Comparison of ENCODE assay signal across 8 cellular contexts in the genomic region with DNA sequence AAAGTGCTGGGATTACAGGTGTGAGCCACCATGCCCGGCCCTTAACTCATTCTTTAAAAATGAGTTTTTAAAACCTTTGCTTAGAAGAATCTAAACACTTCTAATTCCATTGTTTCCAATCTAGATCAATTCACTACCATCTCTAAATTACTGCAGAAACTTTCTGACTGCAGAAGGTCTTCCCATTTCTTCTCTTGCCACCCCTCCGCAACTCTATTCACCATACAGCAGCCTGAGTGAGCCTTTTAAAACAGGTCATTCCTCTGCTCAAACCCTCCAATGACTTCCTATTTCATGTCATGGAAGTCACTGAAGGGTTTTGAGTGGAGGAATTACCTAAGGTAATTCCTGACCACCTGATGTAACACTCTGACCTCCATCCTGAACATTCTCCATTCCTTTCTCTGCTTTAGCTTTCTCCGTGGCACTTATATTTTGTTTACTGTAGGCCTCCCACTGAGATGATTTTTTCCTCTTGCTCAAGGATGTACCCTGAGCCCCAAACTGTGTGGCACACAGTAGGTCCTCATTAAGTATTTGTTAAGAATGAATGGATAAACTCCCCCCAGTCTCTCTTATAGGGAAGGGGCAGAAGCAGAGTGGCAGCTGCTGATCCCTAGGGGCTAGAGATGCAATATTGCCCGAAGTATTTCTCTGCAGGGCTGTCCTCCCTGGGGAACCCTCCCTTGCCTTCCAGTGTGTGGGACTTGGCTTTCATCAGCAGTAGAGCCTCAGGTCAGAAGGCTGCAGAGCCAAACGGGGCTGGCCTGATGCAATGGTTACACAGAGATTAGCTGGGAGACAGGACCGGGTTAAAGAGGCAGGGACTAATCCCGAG. TPM values are rescaled to one million over a fixed set of nuclear protein-coding genes. Genes with fewer than 3 reads are reported as not detected.
A peak's percentile ranks its signal among the peaks of the same experiment; 100 is the strongest.
DNase-seq lines count a peak whose midpoint lies in the region; ATAC-seq and TF ChIP-seq lines count a peak whose summit lies in the region.

No MANE protein-coding gene starts in this region.

- H3K9me3 Mint-ChIP-seq in chondrocyte (ENCODE audit: low read depth) = no peaks in the 10 kb centered on the region

- intact Hi-C loops in lower lobe of right lung (cut with DNase I) = no loop called here

- TF ChIP-seq EP300 in tibial nerve (IDR thresholded peaks at IDR 0.05) = no peak

- H3K9ac ChIP-seq in NT2/D1 (ENCODE audit: insufficient read length, low read depth) = peak overlapping the region; percentile 95

- H3K36me3 Mint-ChIP-seq in chondrocyte (ENCODE audit: low read depth) = peaks cover 44% of the 10 kb centered on the region

- H3K9me3 ChIP-seq in NT2/D1 (ENCODE audit: insufficient read depth, low read length) = no peaks in the 10 kb centered on the region
- no peaks in the 10 kb centered on the region for H3K9me3 ChIP-seq in lower lobe of right lung
- no peaks in the 10 kb centered on the region for H3K9me3 ChIP-seq in tibial nerve

- H3K27ac ChIP-seq in lower lobe of right lung (peak overlapping the region; percentile 97), tibial nerve (peak overlapping the region; percentile 96 to 100 (median 99))

- H3K27ac Mint-ChIP-seq in chondrocyte (ENCODE audit: unreplicated experiment) = peak overlapping the region; percentile 100

- TF ChIP-seq CTCF in GM12864 (IDR thresholded peaks at IDR 0.05; ENCODE audit: low read depth, low read length, missing control alignments) = no peak
- no peak for TF ChIP-seq CTCF in chondrocyte (IDR thresholded peaks at IDR 0.05)
- no peak for TF ChIP-seq CTCF in lower lobe of right lung (IDR thresholded peaks at IDR 0.05)
- TF ChIP-seq CTCF in tibial nerve (IDR thresholded peaks at IDR 0.05) = no peak

- H3K4me3 ChIP-seq in GM12864 (ENCODE audit: low read depth, low read length) (peak overlapping the region; percentile 92), NT2/D1 (ENCODE audit: insufficient read length, low read depth) (peak overlapping the region; percentile 84), lower lobe of right lung (peak overlapping the region; percentile 90), tibial nerve (peak overlapping the region; percentile 64 to 91 (median 82))

- no peak for TF ChIP-seq POLR2A in tibial nerve (IDR thresholded peaks at IDR 0.05)

- peaks cover 63% of the 10 kb centered on the region for H3K4me1 Mint-ChIP-seq in chondrocyte (ENCODE audit: low read depth)

- H3K4me3 Mint-ChIP-seq in chondrocyte (ENCODE audit: unreplicated experiment) = peak overlapping the region; percentile 95

- H3K27me3 Mint-ChIP-seq in chondrocyte (ENCODE audit: low read depth) = no peaks in the 10 kb centered on the region

- H3K36me3 ChIP-seq in NT2/D1 (ENCODE audit: insufficient read depth, insufficient read length, low read length) = peaks cover 59% of the 10 kb centered on the region
- peaks cover 42% of the 10 kb centered on the region for H3K36me3 ChIP-seq in lower lobe of right lung
- H3K36me3 ChIP-seq in tibial nerve = peaks cover 5 to 35% (median 19%) of the 10 kb centered on the region in 3 donors

- H3K4me1 ChIP-seq in NT2/D1 (ENCODE audit: insufficient read depth, insufficient read length) = peaks cover 5% of the 10 kb centered on the region
- peaks cover 50% of the 10 kb centered on the region for H3K4me1 ChIP-seq in lower lobe of right lung
- H3K4me1 ChIP-seq in tibial nerve = peaks cover 0 to 61% (median 46%) of the 10 kb centered on the region in 4 donors

- 25 to 27% methylated on average over 7 of the region's 7 CpGs for WGBS in tibial nerve, 2 donors

- no peak for DNase-seq in GM12864 (ENCODE audit: low read depth)
- DNase-seq in NT2/D1 (ENCODE audit: low read depth, low spot score) = no peak
- no peak for DNase-seq in chondrocyte (ENCODE audit: low spot score)
- DNase-seq in lower lobe of right lung = no peak
- DNase-seq in tibial nerve (ENCODE audit: low spot score in 2 of 2) = no peak
- no peak for DNase-seq in retina
- no peak for DNase-seq in COR-L47 (lab: John Stamatoyannopoulos, UW)

- ATAC-seq in lower lobe of right lung (no peak), HG02763 (IDR thresholded peaks at IDR 0.05; ENCODE audit: unreplicated experiment) (no peak)

- H3K27me3 ChIP-seq in NT2/D1 (ENCODE audit: insufficient read depth, insufficient read length) = no peaks in the 10 kb centered on the region
- no peaks in the 10 kb centered on the region for H3K27me3 ChIP-seq in lower lobe of right lung (ENCODE audit: low read depth)
- no peaks in the 10 kb centered on the region for H3K27me3 ChIP-seq in tibial nerve

RNA-seq across cellular contexts. Expression of a gene that starts 1.2 kb away (rescaled TPM):
- total RNA-seq in chondrocyte (9.6 to 79.1 TPM (median 79.0 TPM) in 3 replicates), lower lobe of right lung (26.1 TPM), tibial nerve (10 to 100 TPM; 35.2 to 49.2 (median 42.1) TPM)

RNA-seq across cellular contexts. Expression of a gene that starts 3.5 kb away (rescaled TPM):
- total RNA-seq in chondrocyte (66.9 to 86.5 TPM (median 78.4 TPM) in 3 replicates), lower lobe of right lung (93.1 TPM), tibial nerve (10 to 100 TPM; 23.0 to 49.2 (median 40.9) TPM)

RNA-seq across cellular contexts. Expression of a gene that starts 27.9 kb away (rescaled TPM):
- total RNA-seq in chondrocyte (104 to 117 TPM (median 112 TPM) in 3 replicates), lower lobe of right lung (88.3 TPM), tibial nerve (100 to 1,000 TPM in 3 of 4 donors, 10 to 100 TPM in 1; 92.9 to 138 (median 130) TPM)

RNA-seq across cellular contexts. Expression of a gene that starts 30.7 kb away (rescaled TPM):
- total RNA-seq in chondrocyte = 2.6 to 5.1 TPM (median 3.5 TPM) in 3 replicates
- total RNA-seq in lower lobe of right lung = 0.09 TPM
- 1 to 10 TPM; 1.9 to 4.8 (median 2.9) TPM for total RNA-seq in tibial nerve

RNA-seq across cellular contexts. Expression of a gene that starts 31.3 kb away (rescaled TPM):
- total RNA-seq in chondrocyte = 176 to 350 TPM (median 331 TPM) in 3 replicates
- 131 TPM for total RNA-seq in lower lobe of right lung
- 100 to 1,000 TPM in 1 of 4 donors, 10 to 100 TPM in 3; 53.5 to 101 (median 74.2) TPM for total RNA-seq in tibial nerve
